Comparison of ENCODE assay signal across 20 cellular contexts in the genomic region with DNA sequence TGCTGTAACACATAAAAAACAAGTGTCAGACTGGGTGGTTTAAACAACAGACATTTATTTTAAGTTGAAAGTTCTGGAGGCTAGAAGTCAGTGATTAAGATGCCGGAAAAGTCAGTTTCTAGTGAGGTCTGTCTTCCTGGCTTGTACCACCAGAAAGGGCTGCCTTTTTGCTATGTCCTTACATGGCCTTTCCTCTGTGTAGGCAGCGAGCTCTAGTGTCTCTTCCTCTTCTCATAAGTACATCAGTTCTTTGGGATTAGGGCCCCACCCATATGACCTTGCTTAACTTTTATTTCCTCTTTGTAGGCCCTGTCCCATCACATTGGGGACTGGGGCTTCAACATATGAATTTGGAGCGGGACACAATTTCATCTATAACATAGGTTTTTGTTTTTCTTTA.
DNase-seq lines count a peak whose midpoint lies in the region; ATAC-seq, FAIRE-seq and TF ChIP-seq lines count a peak whose summit lies in the region.
"Had no signal": no experiment of that assay in that cellular context is flagged by ENCODE, and none has a peak within 500 bp of the region (broad histone marks: within the 10 kb centered on the region; RNA-seq: fewer than 3 reads in every experiment).

No MANE protein-coding gene starts in this region.

- peaks cover 16% of the 10 kb centered on the region for H3K4me1 Mint-ChIP-seq in CD14-positive monocyte
- H3K4me1 Mint-ChIP-seq in activated T-helper 17 cell treated with anti-CD3 and anti-CD28 coated beads, Interleukin-2, amount 50 U/mL, for 72 hours, result peaks cover 12% of the 10 kb centered on the region

- no peak for TF ChIP-seq EP300 in gastroesophageal sphincter (IDR thresholded peaks at IDR 0.05)

- peak; percentile 21 for FAIRE-seq in GM19239 (lab: Jason Lieb, UNC)
- FAIRE-seq: pancreas had no signal

- no peak overlapping the region for H3K27ac ChIP-seq in gastroesophageal sphincter
- H3K27ac ChIP-seq: pancreas, SJCRH30, upper lobe of left lung had no signal

- TF ChIP-seq CTCF in CD14-positive monocyte (IDR thresholded peaks at IDR 0.05) (no peak), gastroesophageal sphincter (IDR thresholded peaks at IDR 0.05) (no peak)

- WGBS in gastroesophageal sphincter (ENCODE audit: low coverage in 1 of 2), 2 donors, result 93 to 100% methylated on average over 3 of the region's 3 CpGs

- no peak for DNase-seq in CD14-positive monocyte (ENCODE audit: low spot score)
- no peak for DNase-seq in GM19239 (ENCODE audit: insufficient read length, low spot score)
- peak; percentile 97 for DNase-seq in MV-4-11 (lab: John Stamatoyannopoulos, UW)
- no peak for DNase-seq in GM19240 (ENCODE audit: insufficient read length, low spot score)
- no peak for DNase-seq in SHP77 treated with DMSO at 0.1 percent for 48 hours (lab: John Stamatoyannopoulos, UW)
- DNase-seq: activated CD4-positive, CD25-positive, alpha-beta regulatory T cell treated with anti-CD3 and anti-CD28 coated beads, Interleukin-2, amount 50 U/mL, for 72 hours; activated effector memory CD4-positive, alpha-beta T cell treated with anti-CD3 and anti-CD28 coated beads, Interleukin-2, amount 50 U/mL, for 16 hours; glutamatergic neuron; NCI-H2081; NCI-H510A; pancreas; SJCRH30; stimulated activated naive CD8-positive, alpha-beta T cell treated with anti-CD3 and anti-CD28 coated beads, Interleukin-15, amount 100 ng/mL, for 72 hours; T-helper 2 cell; upper lobe of left lung had no signal

- H3K27me3 ChIP-seq in gastroesophageal sphincter, result no peaks in the 10 kb centered on the region
- H3K27me3 ChIP-seq: pancreas, SJCRH30, upper lobe of left lung had no signal

- TF ChIP-seq POLR2A in gastroesophageal sphincter (IDR thresholded peaks at IDR 0.05), result no peak

- no peaks in the 10 kb centered on the region for H3K9me3 Mint-ChIP-seq in CD14-positive monocyte
- no peaks in the 10 kb centered on the region for H3K9me3 Mint-ChIP-seq in activated T-helper 17 cell treated with anti-CD3 and anti-CD28 coated beads, Interleukin-2, amount 50 U/mL, for 72 hours

- ATAC-seq in gastroesophageal sphincter (peak; percentile 63), GM18870 (IDR thresholded peaks at IDR 0.05; ENCODE audit: unreplicated experiment) (no peak)
- ATAC-seq in activated T-helper 17 cell treated with anti-CD3 and anti-CD28 coated beads, Interleukin-2, amount 50 U/mL, for 72 hours (replicated peaks), result no peak
- ATAC-seq: esophagus mucosa; pancreas; sciatic nerve; stimulated activated naive CD8-positive, alpha-beta T cell treated with anti-CD3 and anti-CD28 coated beads, Interleukin-15, amount 100 ng/mL, for 72 hours had no signal

- H3K4me3 Mint-ChIP-seq in CD14-positive monocyte, result no peak overlapping the region
- H3K4me3 Mint-ChIP-seq in activated T-helper 17 cell treated with anti-CD3 and anti-CD28 coated beads, Interleukin-2, amount 50 U/mL, for 72 hours, result no peak overlapping the region
- H3K4me3 Mint-ChIP-seq: stimulated activated naive CD8-positive, alpha-beta T cell treated with anti-CD3 and anti-CD28 coated beads, Interleukin-15, amount 100 ng/mL, for 72 hours had no signal

- H3K36me3 Mint-ChIP-seq in CD14-positive monocyte, result peaks cover 13% of the 10 kb centered on the region in 2 donors
- peaks cover 13% of the 10 kb centered on the region for H3K36me3 Mint-ChIP-seq in activated T-helper 17 cell treated with anti-CD3 and anti-CD28 coated beads, Interleukin-2, amount 50 U/mL, for 72 hours (ENCODE audit: low read depth)

- H3K27me3 Mint-ChIP-seq in CD14-positive monocyte (ENCODE audit: low read depth in 3 of 3), result no peaks in the 10 kb centered on the region
- H3K27me3 Mint-ChIP-seq in activated T-helper 17 cell treated with anti-CD3 and anti-CD28 coated beads, Interleukin-2, amount 50 U/mL, for 72 hours, result no peaks in the 10 kb centered on the region
- H3K27me3 Mint-ChIP-seq: stimulated activated naive CD8-positive, alpha-beta T cell treated with anti-CD3 and anti-CD28 coated beads, Interleukin-15, amount 100 ng/mL, for 72 hours had no signal

- H3K36me3 ChIP-seq in gastroesophageal sphincter, result peaks cover 0 to 4% of the 10 kb centered on the region in 2 donors
- H3K36me3 ChIP-seq: pancreas, SJCRH30, upper lobe of left lung had no signal

- peak overlapping the region in 4 of 7 donors; percentile 9 to 79 (median 50) for H3K27ac Mint-ChIP-seq in CD14-positive monocyte
- no peak overlapping the region for H3K27ac Mint-ChIP-seq in activated T-helper 17 cell treated with anti-CD3 and anti-CD28 coated beads, Interleukin-2, amount 50 U/mL, for 72 hours
- H3K27ac Mint-ChIP-seq: stimulated activated naive CD8-positive, alpha-beta T cell treated with anti-CD3 and anti-CD28 coated beads, Interleukin-15, amount 100 ng/mL, for 72 hours had no signal

- intact Hi-C loops in CD14-positive monocyte (cut with micrococcal nuclease), result no loop called here

- no peaks in the 10 kb centered on the region for H3K9me3 ChIP-seq in gastroesophageal sphincter
- H3K9me3 ChIP-seq: pancreas, SJCRH30, upper lobe of left lung had no signal

- H3K4me3 ChIP-seq in gastroesophageal sphincter, result no peak overlapping the region
- H3K4me3 ChIP-seq: pancreas, SJCRH30, upper lobe of left lung had no signal

- H3K4me1 ChIP-seq in gastroesophageal sphincter, result peaks cover 0 to 3% (median 0%) of the 10 kb centered on the region in 3 donors
- H3K4me1 ChIP-seq: SJCRH30 had no signal
